1 cellular context compared by ENCODE assay signal in the genomic region with DNA sequence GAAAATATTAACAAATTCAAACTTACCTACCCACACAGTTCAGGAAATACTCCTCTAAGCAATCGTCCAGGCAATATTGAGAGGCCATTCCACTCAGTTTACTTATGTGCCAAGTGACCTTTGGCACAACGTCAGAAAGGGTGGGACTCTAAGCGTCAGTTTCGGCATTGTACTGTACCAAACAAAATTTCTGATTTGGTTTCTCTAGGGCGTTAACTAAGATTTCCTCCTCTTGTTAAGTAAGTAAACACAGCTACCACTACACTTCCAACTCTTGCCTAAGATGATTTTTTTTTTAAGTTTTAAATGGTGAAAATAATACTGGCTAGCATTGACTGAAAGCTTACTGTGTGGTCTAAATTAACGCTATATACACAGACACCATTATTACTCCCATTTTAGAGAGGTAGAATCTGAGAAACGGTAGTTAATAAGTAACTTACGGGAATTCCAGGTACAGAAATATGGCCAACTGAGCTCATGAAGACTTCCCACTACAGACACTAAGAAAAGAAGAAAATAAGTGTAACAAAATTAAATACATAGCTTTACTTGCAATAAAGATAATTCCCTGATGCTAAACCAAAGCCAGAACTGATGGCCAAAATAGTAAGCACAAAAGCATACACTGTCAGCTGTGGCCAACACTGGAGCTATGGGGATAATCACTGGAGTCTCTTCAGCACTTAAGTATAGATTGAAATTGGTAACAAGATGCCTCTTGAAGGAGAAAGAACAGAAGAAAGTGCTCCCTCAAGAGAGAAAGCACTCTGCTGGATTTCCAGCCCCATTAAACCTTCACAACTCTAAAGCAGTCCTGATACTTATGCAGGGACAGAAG.
TF ChIP-seq lines count a peak whose summit lies in the region.

No MANE protein-coding gene starts in this region.

TF ChIP-seq in HepG2, 621 proteins besides CTCF, POLR2A, EP300 and RAD21 (continued from another document):
- no peak for TF ChIP-seq ZNF572 (CRISPR knock-in tag; IDR thresholded peaks at IDR 0.05)
- peak; percentile 47; the same call in 1 of the 2 replicates for TF ChIP-seq KMT2B (CRISPR knock-in tag; IDR thresholded peaks at IDR 0.05)
- peak; percentile 68 for TF ChIP-seq SAP130 (CRISPR knock-in tag; IDR thresholded peaks at IDR 0.05; ENCODE audit: low read depth)
- TF ChIP-seq ZFYVE20 (CRISPR knock-in tag; IDR thresholded peaks at IDR 0.05; ENCODE audit: borderline replicate concordance, low read depth), result no peak
- no peak for TF ChIP-seq ZNF10 (CRISPR knock-in tag; IDR thresholded peaks at IDR 0.05; ENCODE audit: borderline replicate concordance, low read depth)
- peak; percentile 62; the same call in 1 of the 2 replicates for TF ChIP-seq KAT7 (CRISPR knock-in tag; IDR thresholded peaks at IDR 0.05; ENCODE audit: borderline replicate concordance)
- TF ChIP-seq, protein P1, sequence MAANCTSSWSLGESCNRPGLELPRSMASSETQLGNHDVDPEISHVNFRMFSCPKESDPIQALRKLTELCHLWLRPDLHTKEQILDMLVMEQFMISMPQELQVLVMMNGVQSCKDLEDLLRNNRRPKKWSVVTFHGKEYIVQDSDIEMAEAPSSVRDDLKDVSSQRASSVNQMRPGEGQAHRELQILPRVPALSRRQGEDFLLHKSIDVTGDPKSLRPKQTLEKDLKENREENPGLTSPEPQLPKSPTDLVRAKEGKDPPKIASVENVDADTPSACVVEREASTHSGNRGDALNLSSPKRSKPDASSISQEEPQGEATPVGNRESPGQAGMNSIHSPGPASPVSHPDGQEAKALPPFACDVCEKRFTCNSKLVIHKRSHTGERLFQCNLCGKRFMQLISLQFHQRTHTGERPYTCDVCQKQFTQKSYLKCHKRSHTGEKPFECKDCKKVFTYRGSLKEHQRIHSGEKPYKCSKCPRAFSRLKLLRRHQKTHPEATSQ (CRISPR knock-in tag; IDR thresholded peaks at IDR 0.05; ENCODE audit: borderline replicate concordance), result no peak
- peak; percentile 63; the same call in 1 of the 2 replicates for TF ChIP-seq ZNF12 (CRISPR knock-in tag; IDR thresholded peaks at IDR 0.05)
- no peak for TF ChIP-seq XRCC5 (optimal IDR thresholded peaks at IDR 0.05; ENCODE audit: low read length)
- peak; percentile 86 for TF ChIP-seq POGZ (CRISPR knock-in tag; IDR thresholded peaks at IDR 0.05)
- TF ChIP-seq HNRNPUL1 (IDR thresholded peaks at IDR 0.05; ENCODE audit: low read depth, low read length), result peak; percentile 91
- no peak for TF ChIP-seq PTBP1 (IDR thresholded peaks at IDR 0.05; ENCODE audit: low read depth, low read length, poor library complexity, severe bottlenecking)
- peak; percentile 74; the same call in 1 of the 2 replicates for TF ChIP-seq KLF12 (CRISPR knock-in tag; IDR thresholded peaks at IDR 0.05; ENCODE audit: borderline replicate concordance)
- TF ChIP-seq JUND (CRISPR knock-in tag; IDR thresholded peaks at IDR 0.05), result no peak
- peak; percentile 43; the same call in 1 of the 2 replicates for TF ChIP-seq NFIC (IDR thresholded peaks at IDR 0.05; ENCODE audit: low read length)
- peak; percentile 66 for TF ChIP-seq POLR2G (IDR thresholded peaks at IDR 0.05; ENCODE audit: low read depth, low read length)
- TF ChIP-seq TOPORS (CRISPR knock-in tag; IDR thresholded peaks at IDR 0.05), result no peak
- peak; percentile 43; the same call in 1 of the 2 replicates for TF ChIP-seq ETV5 (CRISPR knock-in tag; IDR thresholded peaks at IDR 0.05; ENCODE audit: borderline replicate concordance)
- peak; percentile 78 for TF ChIP-seq PPARG (CRISPR knock-in tag; conservative IDR thresholded peaks at IDR 0.05)
- TF ChIP-seq SAFB2 (CRISPR knock-in tag; IDR thresholded peaks at IDR 0.05; ENCODE audit: borderline replicate concordance, low read depth), result no peak
- TF ChIP-seq, protein P2, sequence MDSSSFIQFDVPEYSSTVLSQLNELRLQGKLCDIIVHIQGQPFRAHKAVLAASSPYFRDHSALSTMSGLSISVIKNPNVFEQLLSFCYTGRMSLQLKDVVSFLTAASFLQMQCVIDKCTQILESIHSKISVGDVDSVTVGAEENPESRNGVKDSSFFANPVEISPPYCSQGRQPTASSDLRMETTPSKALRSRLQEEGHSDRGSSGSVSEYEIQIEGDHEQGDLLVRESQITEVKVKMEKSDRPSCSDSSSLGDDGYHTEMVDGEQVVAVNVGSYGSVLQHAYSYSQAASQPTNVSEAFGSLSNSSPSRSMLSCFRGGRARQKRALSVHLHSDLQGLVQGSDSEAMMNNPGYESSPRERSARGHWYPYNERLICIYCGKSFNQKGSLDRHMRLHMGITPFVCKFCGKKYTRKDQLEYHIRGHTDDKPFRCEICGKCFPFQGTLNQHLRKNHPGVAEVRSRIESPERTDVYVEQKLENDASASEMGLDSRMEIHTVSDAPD (CRISPR knock-in tag; IDR thresholded peaks at IDR 0.05), result peak; percentile 56; the same call in 1 of the 2 replicates
- TF ChIP-seq SOX6 (IDR thresholded peaks at IDR 0.05), result no peak
- peak; percentile 84 for TF ChIP-seq SOX6 (CRISPR knock-in tag; IDR thresholded peaks at IDR 0.05)
- TF ChIP-seq, protein P3, sequence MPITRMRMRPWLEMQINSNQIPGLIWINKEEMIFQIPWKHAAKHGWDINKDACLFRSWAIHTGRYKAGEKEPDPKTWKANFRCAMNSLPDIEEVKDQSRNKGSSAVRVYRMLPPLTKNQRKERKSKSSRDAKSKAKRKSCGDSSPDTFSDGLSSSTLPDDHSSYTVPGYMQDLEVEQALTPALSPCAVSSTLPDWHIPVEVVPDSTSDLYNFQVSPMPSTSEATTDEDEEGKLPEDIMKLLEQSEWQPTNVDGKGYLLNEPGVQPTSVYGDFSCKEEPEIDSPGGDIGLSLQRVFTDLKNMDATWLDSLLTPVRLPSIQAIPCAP (CRISPR knock-in tag; IDR thresholded peaks at IDR 0.05; ENCODE audit: low read depth), result no peak
- no peak for TF ChIP-seq ATAD3A (CRISPR knock-in tag; IDR thresholded peaks at IDR 0.05)
- TF ChIP-seq, protein P4, sequence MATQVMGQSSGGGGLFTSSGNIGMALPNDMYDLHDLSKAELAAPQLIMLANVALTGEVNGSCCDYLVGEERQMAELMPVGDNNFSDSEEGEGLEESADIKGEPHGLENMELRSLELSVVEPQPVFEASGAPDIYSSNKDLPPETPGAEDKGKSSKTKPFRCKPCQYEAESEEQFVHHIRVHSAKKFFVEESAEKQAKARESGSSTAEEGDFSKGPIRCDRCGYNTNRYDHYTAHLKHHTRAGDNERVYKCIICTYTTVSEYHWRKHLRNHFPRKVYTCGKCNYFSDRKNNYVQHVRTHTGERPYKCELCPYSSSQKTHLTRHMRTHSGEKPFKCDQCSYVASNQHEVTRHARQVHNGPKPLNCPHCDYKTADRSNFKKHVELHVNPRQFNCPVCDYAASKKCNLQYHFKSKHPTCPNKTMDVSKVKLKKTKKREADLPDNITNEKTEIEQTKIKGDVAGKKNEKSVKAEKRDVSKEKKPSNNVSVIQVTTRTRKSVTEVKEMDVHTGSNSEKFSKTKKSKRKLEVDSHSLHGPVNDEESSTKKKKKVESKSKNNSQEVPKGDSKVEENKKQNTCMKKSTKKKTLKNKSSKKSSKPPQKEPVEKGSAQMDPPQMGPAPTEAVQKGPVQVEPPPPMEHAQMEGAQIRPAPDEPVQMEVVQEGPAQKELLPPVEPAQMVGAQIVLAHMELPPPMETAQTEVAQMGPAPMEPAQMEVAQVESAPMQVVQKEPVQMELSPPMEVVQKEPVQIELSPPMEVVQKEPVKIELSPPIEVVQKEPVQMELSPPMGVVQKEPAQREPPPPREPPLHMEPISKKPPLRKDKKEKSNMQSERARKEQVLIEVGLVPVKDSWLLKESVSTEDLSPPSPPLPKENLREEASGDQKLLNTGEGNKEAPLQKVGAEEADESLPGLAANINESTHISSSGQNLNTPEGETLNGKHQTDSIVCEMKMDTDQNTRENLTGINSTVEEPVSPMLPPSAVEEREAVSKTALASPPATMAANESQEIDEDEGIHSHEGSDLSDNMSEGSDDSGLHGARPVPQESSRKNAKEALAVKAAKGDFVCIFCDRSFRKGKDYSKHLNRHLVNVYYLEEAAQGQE (IDR thresholded peaks at IDR 0.05; ENCODE audit: borderline replicate concordance in 1 of 2, low read depth in 1 of 2, low read length in 2 of 2), result peak in 1 of 2 experiments; percentile 28; a peak in 1 of 4 replicates
- TF ChIP-seq ZNF264 (CRISPR knock-in tag; IDR thresholded peaks at IDR 0.05), result 0 out of 2 replicates have a peak, but pooled peaks have one; percentile 21
- TF ChIP-seq NCOR1 (IDR thresholded peaks at IDR 0.05; ENCODE audit: borderline replicate concordance, low read length), result peak; percentile 82; the same call in 1 of the 2 replicates
- TF ChIP-seq, protein P5, sequence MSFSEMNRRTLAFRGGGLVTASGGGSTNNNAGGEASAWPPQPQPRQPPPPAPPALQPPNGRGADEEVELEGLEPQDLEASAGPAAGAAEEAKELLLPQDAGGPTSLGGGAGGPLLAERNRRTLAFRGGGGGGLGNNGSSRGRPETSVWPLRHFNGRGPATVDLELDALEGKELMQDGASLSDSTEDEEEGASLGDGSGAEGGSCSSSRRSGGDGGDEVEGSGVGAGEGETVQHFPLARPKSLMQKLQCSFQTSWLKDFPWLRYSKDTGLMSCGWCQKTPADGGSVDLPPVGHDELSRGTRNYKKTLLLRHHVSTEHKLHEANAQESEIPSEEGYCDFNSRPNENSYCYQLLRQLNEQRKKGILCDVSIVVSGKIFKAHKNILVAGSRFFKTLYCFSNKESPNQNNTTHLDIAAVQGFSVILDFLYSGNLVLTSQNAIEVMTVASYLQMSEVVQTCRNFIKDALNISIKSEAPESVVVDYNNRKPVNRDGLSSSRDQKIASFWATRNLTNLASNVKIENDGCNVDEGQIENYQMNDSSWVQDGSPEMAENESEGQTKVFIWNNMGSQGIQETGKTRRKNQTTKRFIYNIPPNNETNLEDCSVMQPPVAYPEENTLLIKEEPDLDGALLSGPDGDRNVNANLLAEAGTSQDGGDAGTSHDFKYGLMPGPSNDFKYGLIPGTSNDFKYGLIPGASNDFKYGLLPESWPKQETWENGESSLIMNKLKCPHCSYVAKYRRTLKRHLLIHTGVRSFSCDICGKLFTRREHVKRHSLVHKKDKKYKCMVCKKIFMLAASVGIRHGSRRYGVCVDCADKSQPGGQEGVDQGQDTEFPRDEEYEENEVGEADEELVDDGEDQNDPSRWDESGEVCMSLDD (CRISPR knock-in tag; IDR thresholded peaks at IDR 0.05; ENCODE audit: borderline replicate concordance), result no peak
- TF ChIP-seq TBX3 (IDR thresholded peaks at IDR 0.05; ENCODE audit: borderline replicate concordance), result peak; percentile 28; the same call in 1 of the 2 replicates
- no peak for TF ChIP-seq SP1 (IDR thresholded peaks at IDR 0.05)
- 0 out of 2 replicates have a peak, but pooled peaks have one; percentile 35 for TF ChIP-seq SP1 (CRISPR knock-in tag; IDR thresholded peaks at IDR 0.05)
- TF ChIP-seq FOSL2 (CRISPR knock-in tag; IDR thresholded peaks at IDR 0.05), result peak; percentile 58
- no peak for TF ChIP-seq REXO4 (CRISPR knock-in tag; IDR thresholded peaks at IDR 0.05; ENCODE audit: borderline replicate concordance)
- TF ChIP-seq, protein P6, sequence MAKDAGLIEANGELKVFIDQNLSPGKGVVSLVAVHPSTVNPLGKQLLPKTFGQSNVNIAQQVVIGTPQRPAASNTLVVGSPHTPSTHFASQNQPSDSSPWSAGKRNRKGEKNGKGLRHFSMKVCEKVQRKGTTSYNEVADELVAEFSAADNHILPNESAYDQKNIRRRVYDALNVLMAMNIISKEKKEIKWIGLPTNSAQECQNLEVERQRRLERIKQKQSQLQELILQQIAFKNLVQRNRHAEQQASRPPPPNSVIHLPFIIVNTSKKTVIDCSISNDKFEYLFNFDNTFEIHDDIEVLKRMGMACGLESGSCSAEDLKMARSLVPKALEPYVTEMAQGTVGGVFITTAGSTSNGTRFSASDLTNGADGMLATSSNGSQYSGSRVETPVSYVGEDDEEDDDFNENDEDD (CRISPR knock-in tag; IDR thresholded peaks at IDR 0.05; ENCODE audit: borderline replicate concordance), result 0 out of 2 replicates have a peak, but pooled peaks have one; percentile 27
- TF ChIP-seq FOXA1 (IDR thresholded peaks at IDR 0.05), result no peak
- peak; percentile 60 for TF ChIP-seq FOXA1 (CRISPR knock-in tag; IDR thresholded peaks at IDR 0.05)
- peak; percentile 64; the same call in 1 of the 2 replicates for TF ChIP-seq ISL2 (CRISPR knock-in tag; IDR thresholded peaks at IDR 0.05)
- TF ChIP-seq TCF7 (IDR thresholded peaks at IDR 0.05; ENCODE audit: low read depth), result 0 out of 2 replicates have a peak, but pooled peaks have one; percentile 26
- TF ChIP-seq DPF2 (CRISPR knock-in tag; IDR thresholded peaks at IDR 0.05; ENCODE audit: borderline replicate concordance, low read depth), result 0 out of 2 replicates have a peak, but pooled peaks have one; percentile 28
- TF ChIP-seq EHMT2 (IDR thresholded peaks at IDR 0.05; ENCODE audit: borderline replicate concordance, low read depth, low read length), result peak; percentile 64; the same call in 1 of the 2 replicates
- peak; percentile 62 for TF ChIP-seq THAP11 (CRISPR knock-in tag; IDR thresholded peaks at IDR 0.05)
